1 cellular context compared by ENCODE assay signal in the genomic region with DNA sequence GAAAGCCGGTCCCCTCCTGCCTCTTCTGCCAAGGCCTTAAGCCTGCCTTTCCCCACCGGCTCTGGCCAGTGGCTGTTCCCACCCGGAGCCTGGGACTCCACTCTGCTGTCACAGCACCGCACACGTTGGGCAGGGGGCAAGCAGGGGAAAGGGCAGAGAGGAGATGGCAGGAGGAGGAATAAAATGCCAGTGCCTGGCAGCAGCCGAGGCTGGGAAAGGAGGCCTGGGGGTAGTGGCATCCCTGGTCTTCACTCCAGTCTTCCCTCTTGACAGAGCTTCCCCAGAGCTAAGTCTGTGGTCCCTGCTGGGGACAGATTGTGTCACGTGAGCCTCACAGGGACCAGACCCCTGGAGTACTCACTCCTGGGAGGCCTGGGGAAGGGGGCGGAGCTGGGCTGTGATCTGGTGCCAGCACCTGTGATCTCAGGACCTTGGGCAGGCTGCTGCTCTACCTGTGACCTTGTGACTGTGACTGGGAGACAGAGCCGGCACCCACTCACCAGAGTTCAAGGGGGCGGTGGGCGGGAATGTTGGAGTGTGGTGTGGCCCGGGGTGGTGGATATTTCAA.
TF ChIP-seq lines count a peak whose summit lies in the region.

No MANE protein-coding gene starts in this region.

TF ChIP-seq in IMR-90, 13 proteins besides CTCF, POLR2A, EP300 and RAD21 (continued from another document):
- TF ChIP-seq, protein P1, sequence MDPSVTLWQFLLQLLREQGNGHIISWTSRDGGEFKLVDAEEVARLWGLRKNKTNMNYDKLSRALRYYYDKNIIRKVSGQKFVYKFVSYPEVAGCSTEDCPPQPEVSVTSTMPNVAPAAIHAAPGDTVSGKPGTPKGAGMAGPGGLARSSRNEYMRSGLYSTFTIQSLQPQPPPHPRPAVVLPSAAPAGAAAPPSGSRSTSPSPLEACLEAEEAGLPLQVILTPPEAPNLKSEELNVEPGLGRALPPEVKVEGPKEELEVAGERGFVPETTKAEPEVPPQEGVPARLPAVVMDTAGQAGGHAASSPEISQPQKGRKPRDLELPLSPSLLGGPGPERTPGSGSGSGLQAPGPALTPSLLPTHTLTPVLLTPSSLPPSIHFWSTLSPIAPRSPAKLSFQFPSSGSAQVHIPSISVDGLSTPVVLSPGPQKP (IDR thresholded peaks at IDR 0.05; ENCODE audit: borderline replicate concordance, low read depth, low read length) = no peak
- TF ChIP-seq RFX5 (IDR thresholded peaks at IDR 0.05; ENCODE audit: low read depth, low read length) = no peak
- TF ChIP-seq, protein P2, sequence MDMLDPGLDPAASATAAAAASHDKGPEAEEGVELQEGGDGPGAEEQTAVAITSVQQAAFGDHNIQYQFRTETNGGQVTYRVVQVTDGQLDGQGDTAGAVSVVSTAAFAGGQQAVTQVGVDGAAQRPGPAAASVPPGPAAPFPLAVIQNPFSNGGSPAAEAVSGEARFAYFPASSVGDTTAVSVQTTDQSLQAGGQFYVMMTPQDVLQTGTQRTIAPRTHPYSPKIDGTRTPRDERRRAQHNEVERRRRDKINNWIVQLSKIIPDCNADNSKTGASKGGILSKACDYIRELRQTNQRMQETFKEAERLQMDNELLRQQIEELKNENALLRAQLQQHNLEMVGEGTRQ (IDR thresholded peaks at IDR 0.05; ENCODE audit: low read depth, low read length) = no peak
